In genomic region chr5:114208120-114208519, GRCh38 we compare ENCODE assay signal across 25 cellular contexts.
"Had no signal": no experiment of that assay in that cellular context is flagged by ENCODE, and none has a peak within 500 bp of the region (broad histone marks: within the 10 kb centered on the region; RNA-seq: fewer than 3 reads in every experiment).

No MANE protein-coding gene starts in this region.

- H3K27ac ChIP-seq: neural progenitor cell, neutrophil, parathyroid adenoma, psoas muscle, skin epidermis, suprapubic skin, thoracic aorta, tibial artery, uterus had no signal

- H3K4me1 ChIP-seq: neural progenitor cell, parathyroid adenoma, psoas muscle, suprapubic skin, tibial artery, uterus had no signal

- H3K4me3 ChIP-seq: lung, neural progenitor cell, psoas muscle, skin epidermis, suprapubic skin, thoracic aorta, tibial artery, uterus had no signal

- DNase-seq: head of caudate nucleus; hypothalamus; immature natural killer cell; kidney; mesendoderm; naive B cell; natural killer cell; nephron progenitor cell; occipital lobe; psoas muscle; stimulated activated CD4-positive, alpha-beta T cell treated with anti-CD3 and anti-CD28 coated beads, Interleukin-12 subunit alpha, Interleukin-12 subunit beta, amount 100 ng/mL, for 4 hours; stimulated activated CD4-positive, alpha-beta T cell treated with anti-CD3 and anti-CD28 coated beads, Interleukin-15, amount 100 ng/mL, for 24 hours; stimulated activated CD4-positive, alpha-beta T cell treated with anti-CD3 and anti-CD28 coated beads, Interleukin-2, amount 100 ng/mL, for 24 hours; stimulated activated CD4-positive, alpha-beta T cell treated with anti-CD3 and anti-CD28 coated beads, Interleukin-4, amount 100 ng/mL, for 1 hour; stimulated activated naive B cell treated with anti-CD40 and anti-IgM and Interleukin-4, amounts not matched to agents 10 μg/mL and 1 μg/mL and 100 μg/mL, for 72 hours; tibial artery; uterus had no signal

- H3K27me3 ChIP-seq: neural progenitor cell, neutrophil, suprapubic skin, tibial artery, uterus had no signal

- ATAC-seq: natural killer cell; sciatic nerve; stimulated activated naive B cell treated with anti-CD40 and anti-IgM and Interleukin-4, amounts not matched to agents 10 μg/mL and 1 μg/mL and 100 μg/mL, for 72 hours had no signal

- H3K9me3 ChIP-seq: neutrophil, psoas muscle, suprapubic skin, thoracic aorta, tibial artery, uterus had no signal

- H3K36me3 ChIP-seq: neural progenitor cell, neutrophil, suprapubic skin, thoracic aorta, tibial artery, uterus had no signal
